Comparison of ENCODE assay signal across 23 cellular contexts in genomic region chr2:213261237-213261636, GRCh38. TPM values are rescaled to one million over a fixed set of nuclear protein-coding genes. Genes with fewer than 3 reads are reported as not detected.
DNase-seq lines count a peak whose midpoint lies in the region; ATAC-seq, FAIRE-seq and TF ChIP-seq lines count a peak whose summit lies in the region.
"Had no signal": no experiment of that assay in that cellular context is flagged by ENCODE, and none has a peak within 500 bp of the region (broad histone marks: within the 10 kb centered on the region; RNA-seq: fewer than 3 reads in every experiment).

No MANE protein-coding gene starts in this region.

- no peak overlapping the region for H3K9ac ChIP-seq in GM23248
- no peak overlapping the region for H3K9ac ChIP-seq in SK-N-SH
- no peak overlapping the region for H3K9ac ChIP-seq in K562 (ENCODE audit: insufficient read depth in 1 of 2, low read depth in 2 of 2, low read length in 2 of 2)

- H3K4me3 Mint-ChIP-seq in GM23338, result no peak overlapping the region
- H3K4me3 Mint-ChIP-seq: CD4-positive, CD25-positive, alpha-beta regulatory T cell; CD8-positive, alpha-beta memory T cell had no signal

- TF ChIP-seq POLR2A in K562 (conservative IDR thresholded peaks at IDR 0.05), result no peak

- in situ Hi-C loops in GM23248 (cut with MboI), result no loop called here
- in situ Hi-C loops in K562 (cut with MboI), result no loop called here

- H3K9me1 ChIP-seq in K562 (ENCODE audit: control insufficient read depth, insufficient read depth, low read length), result no peaks in the 10 kb centered on the region

- H3K27me3 Mint-ChIP-seq in GM23338 (ENCODE audit: insufficient read depth, low read depth, poor library complexity), result no peaks in the 10 kb centered on the region

- no peak overlapping the region for H3K4me2 ChIP-seq in GM23248 (ENCODE audit: unreplicated experiment)
- H3K4me2 ChIP-seq in GM23338, result no peak overlapping the region
- no peak overlapping the region for H3K4me2 ChIP-seq in SK-N-SH
- no peak overlapping the region for H3K4me2 ChIP-seq in K562 (ENCODE audit: insufficient read depth, low read length)

- intact Hi-C loops in K562 (cut with micrococcal nuclease), result no loop called here

- H3K9me3 ChIP-seq in GM23248 (ENCODE audit: low read depth) (no peaks in the 10 kb centered on the region), SK-N-SH (no peaks in the 10 kb centered on the region), K562 (replicated peaks; ENCODE audit: control insufficient read depth, insufficient read depth, low read depth, low read length) (no peaks in the 10 kb centered on the region)
- H3K9me3 ChIP-seq: BE2C had no signal

- H3F3A ChIP-seq in GM23248 (ENCODE audit: insufficient read depth) (no peaks in the 10 kb centered on the region), GM23338 (replicated peaks; ENCODE audit: low read depth) (no peaks in the 10 kb centered on the region), SK-N-SH (replicated peaks; ENCODE audit: insufficient read depth) (no peaks in the 10 kb centered on the region)

- H3K4me1 Mint-ChIP-seq in GM23338, result peaks cover 6% of the 10 kb centered on the region; the same call in 2 of the 3 replicates
- H3K4me1 Mint-ChIP-seq: CD8-positive, alpha-beta memory T cell had no signal

- no peak for ATAC-seq in GM23338
- ATAC-seq in K562, result no peak
- ATAC-seq in activated naive CD4-positive, alpha-beta T cell treated with anti-CD3 and anti-CD28 coated beads, Interleukin-2, amount 50 U/mL, for 72 hours, result no peak
- ATAC-seq: HCT116 had no signal

- no peaks in the 10 kb centered on the region for H3K27me3 ChIP-seq in GM23248 (replicated peaks; ENCODE audit: insufficient read depth)
- H3K27me3 ChIP-seq in GM23338 (ENCODE audit: insufficient read depth), result no peaks in the 10 kb centered on the region
- no peaks in the 10 kb centered on the region for H3K27me3 ChIP-seq in SK-N-SH (ENCODE audit: insufficient read depth)
- no peaks in the 10 kb centered on the region for H3K27me3 ChIP-seq in K562 (ENCODE audit: control insufficient read depth in 2 of 2, insufficient read depth in 2 of 2, low read length in 2 of 2)
- H3K27me3 ChIP-seq: BE2C had no signal

- no peaks in the 10 kb centered on the region for H3K79me2 ChIP-seq in GM23248 (ENCODE audit: insufficient read depth)
- no peaks in the 10 kb centered on the region for H3K79me2 ChIP-seq in GM23338 (replicated peaks; ENCODE audit: insufficient read depth)
- H3K79me2 ChIP-seq in SK-N-SH (ENCODE audit: insufficient read depth), result no peaks in the 10 kb centered on the region
- H3K79me2 ChIP-seq in K562 (ENCODE audit: control insufficient read depth, insufficient read depth, low read length), result no peaks in the 10 kb centered on the region

- H3K36me3 ChIP-seq in GM23248 (ENCODE audit: low read depth) (no peaks in the 10 kb centered on the region), GM23338 (ENCODE audit: insufficient read depth) (no peaks in the 10 kb centered on the region), SK-N-SH (replicated peaks in 1 of 2; ENCODE audit: control insufficient read depth in 1 of 2, insufficient read depth in 2 of 2, low read length in 1 of 2) (no peaks in the 10 kb centered on the region), K562 (ENCODE audit: control insufficient read depth, insufficient read depth, low read length) (no peaks in the 10 kb centered on the region)
- H3K36me3 ChIP-seq: BE2C had no signal

- DNase-seq in GM23248 (no peak), GM23338 (ENCODE audit: low spot score) (no peak), SK-N-SH (no peak), K562 (ENCODE audit: extremely low read depth in 1 of 4, low spot score in 3 of 4) (no peak), middle frontal gyrus (ENCODE audit: extremely low spot score, low spot score) (no peak), HPDE6-E6E7 (ENCODE audit: extremely low spot score) (no peak), NCI-H187 treated with DMSO at 0.1 percent for 48 hours (lab: John Stamatoyannopoulos, UW) (no peak)
- no peak for DNase-seq in activated naive CD4-positive, alpha-beta T cell treated with anti-CD3 and anti-CD28 coated beads, Interleukin-2, amount 50 U/mL, for 72 hours (ENCODE audit: low spot score in 2 of 2)
- DNase-seq: ACHN; BE2C; C1 segment of cervical spinal cord; CD4-positive, CD25-positive, alpha-beta regulatory T cell; CD8-positive, alpha-beta memory T cell; DMS 273 treated with DMSO at 0.1 percent for 48 hours; DMS53; DND-41; EL; H7; KBM-7 had no signal

- WGBS in GM23248 (ENCODE audit: low coverage in 1 of 2, low lambda C conversion rate in 2 of 2, missing lambda C conversion rate in 2 of 2), 2 experiments, result 45 to 50% methylated on average over 1 of the region's 1 CpG
- 95% methylated on average over 1 of the region's 1 CpG for WGBS in SK-N-SH (ENCODE audit: low lambda C conversion rate)
- WGBS in K562 (ENCODE audit: insufficient coverage, low coverage, missing lambda C conversion rate), result 0% methylated on average over 1 of the region's 1 CpG

- CTCF ChIA-PET in SK-N-SH (lab: Yijun Ruan, JAX), result interaction anchor here (1.5 kb wide), 1 partner anchor 9 kb away, joined by 5 read pairs; no protein-coding TSS in a partner anchor
- CTCF ChIA-PET in K562 (lab: Yijun Ruan, JAX; ENCODE audit: low intra/inter-chr PET ratio), result no interaction called here

- no peak for FAIRE-seq in K562 (lab: Jason Lieb, UNC)
- FAIRE-seq: A204.1, GM12891, GM19239 had no signal

- no peaks in the 10 kb centered on the region for H3K9me3 Mint-ChIP-seq in GM23338
- no peaks in the 10 kb centered on the region for H3K9me3 Mint-ChIP-seq in activated naive CD4-positive, alpha-beta T cell treated with anti-CD3 and anti-CD28 coated beads, Interleukin-2, amount 50 U/mL, for 72 hours
- H3K9me3 Mint-ChIP-seq: CD4-positive, CD25-positive, alpha-beta regulatory T cell; CD8-positive, alpha-beta memory T cell had no signal

- TF ChIP-seq EP300 in SK-N-SH (IDR thresholded peaks at IDR 0.05; ENCODE audit: borderline replicate concordance in 1 of 2, low read depth in 1 of 2, low read length in 1 of 2) (no peak), K562 (IDR thresholded peaks at IDR 0.05; ENCODE audit: low read length) (no peak)

- no peaks in the 10 kb centered on the region for H3K36me3 Mint-ChIP-seq in GM23338 (ENCODE audit: low read depth)
- H3K36me3 Mint-ChIP-seq in activated naive CD4-positive, alpha-beta T cell treated with anti-CD3 and anti-CD28 coated beads, Interleukin-2, amount 50 U/mL, for 72 hours, result no peaks in the 10 kb centered on the region
- H3K36me3 Mint-ChIP-seq: CD8-positive, alpha-beta memory T cell had no signal

- no peak overlapping the region for H3K27ac ChIP-seq in GM23248
- H3K27ac ChIP-seq in GM23338 (ENCODE audit: low read depth), result no peak overlapping the region
- H3K27ac ChIP-seq in SK-N-SH (ENCODE audit: low read depth in 2 of 2, low read length in 1 of 2), result no peak overlapping the region
- no peak overlapping the region for H3K27ac ChIP-seq in K562 (ENCODE audit: extremely low read depth, low read depth, low read length)

- H2AFZ ChIP-seq in GM23248, result peak overlapping the region; percentile 36; the same call in 1 of the 2 replicates
- peak overlapping the region; percentile 86; the same call in 1 of the 2 replicates for H2AFZ ChIP-seq in GM23338
- no peak overlapping the region for H2AFZ ChIP-seq in SK-N-SH (ENCODE audit: low read depth)
- no peak overlapping the region for H2AFZ ChIP-seq in K562 (ENCODE audit: low read depth, low read length)

- no peak for TF ChIP-seq RAD21 in SK-N-SH (IDR thresholded peaks at IDR 0.05; ENCODE audit: low read length)
- no peak for TF ChIP-seq RAD21 in K562 (CRISPR knock-in tag; conservative IDR thresholded peaks at IDR 0.05 in 1 of 2, IDR thresholded peaks at IDR 0.05 in 1 of 2)

- no peaks in the 10 kb centered on the region for H3K4me1 ChIP-seq in GM23248 (ENCODE audit: insufficient read depth)
- H3K4me1 ChIP-seq in GM23338 (ENCODE audit: insufficient read depth), result no peaks in the 10 kb centered on the region
- H3K4me1 ChIP-seq in SK-N-SH (ENCODE audit: control insufficient read depth in 1 of 2, insufficient read depth in 2 of 2, low read depth in 1 of 2, low read length in 1 of 2), result peaks cover 0 to 2% of the 10 kb centered on the region in 2 experiments; a peak in 2 of 4 replicates
- no peaks in the 10 kb centered on the region for H3K4me1 ChIP-seq in K562 (replicated peaks in 1 of 2; ENCODE audit: control insufficient read depth in 2 of 2, insufficient read depth in 2 of 2, low read length in 2 of 2)

- H3K27ac Mint-ChIP-seq in GM23338, result no peak overlapping the region
- H3K27ac Mint-ChIP-seq in activated naive CD4-positive, alpha-beta T cell treated with anti-CD3 and anti-CD28 coated beads, Interleukin-2, amount 50 U/mL, for 72 hours, result no peak overlapping the region
- H3K27ac Mint-ChIP-seq: CD4-positive, CD25-positive, alpha-beta regulatory T cell had no signal

- TF ChIP-seq CTCF in GM23338 (conservative IDR thresholded peaks at IDR 0.05; ENCODE audit: low read depth in 2 of 2) (no peak), SK-N-SH (IDR thresholded peaks at IDR 0.05) (no peak), K562 (IDR thresholded peaks at IDR 0.05 in 2 of 3, conservative IDR thresholded peaks at IDR 0.05 in 1 of 3; ENCODE audit: insufficient read depth in 2 of 3, low read depth in 1 of 3, low read length in 3 of 3) (no peak)

- no TSS peak for BruUV-seq in K562 (replicated peaks; lab: Mats Ljungman, UMichigan)

- H3K4me3 ChIP-seq in GM23248 (no peak overlapping the region), GM23338 (no peak overlapping the region), SK-N-SH (ENCODE audit: low read depth in 2 of 2, low read length in 1 of 2) (no peak overlapping the region), K562 (no peak overlapping the region)

- no peaks in the 10 kb centered on the region for H4K20me1 ChIP-seq in GM23248 (ENCODE audit: insufficient read depth)
- no peaks in the 10 kb centered on the region for H4K20me1 ChIP-seq in GM23338 (replicated peaks; ENCODE audit: insufficient read depth)
- H4K20me1 ChIP-seq in SK-N-SH (ENCODE audit: insufficient read depth), result no peaks in the 10 kb centered on the region
- no peaks in the 10 kb centered on the region for H4K20me1 ChIP-seq in K562 (replicated peaks; ENCODE audit: control insufficient read depth, insufficient read depth, low read length)

- no peaks in the 10 kb centered on the region for H3K9me2 ChIP-seq in GM23248 (ENCODE audit: insufficient read depth)
- H3K9me2 ChIP-seq in GM23338 (ENCODE audit: insufficient read depth), result no peaks in the 10 kb centered on the region
- no peaks in the 10 kb centered on the region for H3K9me2 ChIP-seq in SK-N-SH

- POLR2A ChIA-PET in SK-N-SH (lab: Yijun Ruan, JAX) (no interaction called here), K562 (lab: Yijun Ruan, JAX) (no interaction called here)

RNA-seq across cellular contexts. Expression of gene SPAG16, which starts 23.0 kb away (rescaled TPM):
- total RNA-seq in GM23248 (2014; rRNA removed; shearing (Covaris generic)), result 25.4 and 28.9 TPM in 2 replicates
- 27.7 and 30.7 TPM in 2 replicates for polyA plus RNA-seq in GM23248 (2016; fragmentation: Nextera tagmentation; extraction: Ambion mirVana)
- 19.7 and 20.2 TPM in 2 replicates for total RNA-seq in GM23338 (2014; rRNA removed; shearing (Covaris generic))
- polyA plus RNA-seq in GM23338 (2016; fragmentation: Nextera tagmentation; extraction: Ambion mirVana), result 41.4 and 47.8 TPM in 2 replicates
- 20.5 and 29.5 TPM in 2 replicates for polyA plus RNA-seq in SK-N-SH (2012; rRNA removed)
- polyA plus RNA-seq in SK-N-SH (2012; cell fraction: cytosol; rRNA removed), result 33.2 and 42.1 TPM in 2 replicates
- polyA plus RNA-seq in SK-N-SH (2012; cell fraction: nucleus; rRNA removed), result 14.2 and 22.2 TPM in 2 replicates
- 0.44 and 1.4 TPM in 2 replicates for total RNA-seq in K562 (2011; cell fraction: chromatin; rRNA removed; ENCODE audit: low replicate concordance)
- 0.13 and 0.17 TPM in 2 replicates for total RNA-seq in K562 (2011; cell fraction: nucleolus; rRNA removed)
- 0.29 and 0.53 TPM in 2 replicates for total RNA-seq in K562 (2011; cell fraction: nucleoplasm; rRNA removed)
- total RNA-seq in K562 (2014; rRNA removed), result 2.9 and 4.0 TPM in 2 replicates
- 4.3 and 4.4 TPM in 2 replicates for total RNA-seq in K562 (2014; rRNA removed; fragmentation: Illumina TruSeq; extraction: Trizol)
- 3.5 and 4.0 TPM in 2 replicates for total RNA-seq in K562 (2015; rRNA removed; fragmentation: Illumina TruSeq; extraction: Trizol)
- total RNA-seq in K562 (2021), result 2.4 and 2.6 TPM in 2 replicates
- polyA plus RNA-seq in K562 (2011; rRNA removed), result 0.15 and 0.98 TPM in 2 replicates
- 0.54 TPM in 1 of 2 replicates, not detected in the other for polyA plus RNA-seq in K562 (2011; cell fraction: cytosol; rRNA removed)
- polyA plus RNA-seq in K562 (2011; cell fraction: nucleus; rRNA removed), result 0.23 TPM in 1 of 2 replicates, not detected in the other
- polyA plus RNA-seq in K562 (2012), result 3.8 and 5.0 TPM in 2 replicates
- 3.6 and 4.4 TPM in 2 replicates for polyA plus RNA-seq in K562 (2014; fragmentation: Illumina TruSeq; extraction: Trizol)
- 1 to 10 TPM; 1.9 to 2.1 TPM for polyA plus RNA-seq in K562 (2014; fragmentation: Nextera tagmentation; extraction: Ambion mirVana)
- polyA plus RNA-seq in K562 (2014; rRNA removed), result 5.0 and 5.9 TPM in 2 replicates
- 0.39 TPM in 1 of 2 replicates, not detected in the other for polyA minus RNA-seq in K562 (2011; rRNA and poly(A)+ RNA removed)
- not detected in 2 replicates for polyA minus RNA-seq in K562 (2011; cell fraction: cytosol; rRNA and poly(A)+ RNA removed)
- polyA minus RNA-seq in K562 (2011; cell fraction: nucleus; rRNA and poly(A)+ RNA removed), result 0.40 TPM in 1 of 2 replicates, not detected in the other
- 10 to 100 TPM in 1 of 2 donors, 1 to 10 TPM in 1; 5.0 to 10.4 TPM for total RNA-seq in activated naive CD4-positive, alpha-beta T cell treated with anti-CD3 and anti-CD28 coated beads, Interleukin-2, amount 50 U/mL, for 72 hours

Comparison
In these comparisons a context has a peak if more than half of its experiments do, and no peak if none do; other contexts are left out.
1. H2AFZ ChIP-seq: peak in GM23248 (single experiment) and GM23338 (single experiment); none in SK-N-SH (single experiment) and K562 (single experiment).